1 cellular context compared by ENCODE assay signal in genomic region chr2:58042486-58042970, GRCh38.
TF ChIP-seq lines count a peak whose summit lies in the region.

No MANE protein-coding gene starts in this region.

TF ChIP-seq in HepG2, 621 proteins besides CTCF, POLR2A, EP300 and RAD21 (continued from another document and continues in another):
- no peak for TF ChIP-seq ZNF513 (CRISPR knock-in tag; conservative IDR thresholded peaks at IDR 0.05)
- TF ChIP-seq MXD4 (CRISPR knock-in tag; IDR thresholded peaks at IDR 0.05), result no peak
- no peak for TF ChIP-seq ZNF337 (CRISPR knock-in tag; IDR thresholded peaks at IDR 0.05; ENCODE audit: borderline replicate concordance, low read depth)
- TF ChIP-seq ZNF609 (CRISPR knock-in tag; IDR thresholded peaks at IDR 0.05; ENCODE audit: borderline replicate concordance), result no peak
- no peak for TF ChIP-seq TRIM22 (IDR thresholded peaks at IDR 0.05)
- TF ChIP-seq BCL3 (CRISPR knock-in tag; IDR thresholded peaks at IDR 0.05), result no peak
- TF ChIP-seq ZNF382 (CRISPR knock-in tag; IDR thresholded peaks at IDR 0.05; ENCODE audit: borderline replicate concordance), result no peak
- TF ChIP-seq RFX3 (CRISPR knock-in tag; IDR thresholded peaks at IDR 0.05), result no peak
- TF ChIP-seq REL (CRISPR knock-in tag; conservative IDR thresholded peaks at IDR 0.05), result no peak
- no peak for TF ChIP-seq MAZ (IDR thresholded peaks at IDR 0.05; ENCODE audit: borderline replicate concordance, low read depth, low read length)
- no peak for TF ChIP-seq MAZ (CRISPR knock-in tag; IDR thresholded peaks at IDR 0.05; ENCODE audit: low read depth)
- TF ChIP-seq TBP (CRISPR knock-in tag; IDR thresholded peaks at IDR 0.05), result no peak
- TF ChIP-seq ZBTB44 (CRISPR knock-in tag; IDR thresholded peaks at IDR 0.05), result no peak
- TF ChIP-seq IRF2 (CRISPR knock-in tag; IDR thresholded peaks at IDR 0.05), result 0 out of 2 replicates have a peak, but pooled peaks have one; percentile 35
- no peak for TF ChIP-seq HDAC6 (IDR thresholded peaks at IDR 0.05; ENCODE audit: low read depth, low read length)
- no peak for TF ChIP-seq ZNF800 (CRISPR knock-in tag; IDR thresholded peaks at IDR 0.05)
- no peak for TF ChIP-seq SRSF1 (optimal IDR thresholded peaks at IDR 0.05; ENCODE audit: low read depth, low read length)
- TF ChIP-seq ZNF296 (CRISPR knock-in tag; conservative IDR thresholded peaks at IDR 0.05), result no peak
- no peak for TF ChIP-seq NAIF1 (CRISPR knock-in tag; IDR thresholded peaks at IDR 0.05; ENCODE audit: borderline replicate concordance)
- no peak for TF ChIP-seq RBM39 (IDR thresholded peaks at IDR 0.05; ENCODE audit: low read depth, low read length, poor library complexity, severe bottlenecking)
- no peak for TF ChIP-seq ZFP82 (CRISPR knock-in tag; IDR thresholded peaks at IDR 0.05; ENCODE audit: borderline replicate concordance)
- TF ChIP-seq NCOA2 (CRISPR knock-in tag; IDR thresholded peaks at IDR 0.05), result peak; percentile 51; the same call in 1 of the 2 replicates
- TF ChIP-seq AGO2 (optimal IDR thresholded peaks at IDR 0.05; ENCODE audit: low read depth, low read length), result no peak
- TF ChIP-seq MAFF (IDR thresholded peaks at IDR 0.05; ENCODE audit: low read depth, low read length), result peak; percentile 71
- TF ChIP-seq ZHX1 (CRISPR knock-in tag; IDR thresholded peaks at IDR 0.05; ENCODE audit: low read depth), result no peak
- TF ChIP-seq GTF3A (CRISPR knock-in tag; conservative IDR thresholded peaks at IDR 0.05), result no peak
- TF ChIP-seq GATAD1 (CRISPR knock-in tag; IDR thresholded peaks at IDR 0.05), result no peak
- TF ChIP-seq SKI (IDR thresholded peaks at IDR 0.05; ENCODE audit: partially characterized antibody), result no peak
- TF ChIP-seq ZNF512B (CRISPR knock-in tag; IDR thresholded peaks at IDR 0.05; ENCODE audit: borderline replicate concordance), result no peak
- peak; percentile 90; the same call in 1 of the 2 replicates for TF ChIP-seq JUNB (CRISPR knock-in tag; IDR thresholded peaks at IDR 0.05; ENCODE audit: borderline replicate concordance)
- TF ChIP-seq ZBTB49 (CRISPR knock-in tag; IDR thresholded peaks at IDR 0.05; ENCODE audit: borderline replicate concordance), result no peak
- TF ChIP-seq ZKSCAN8 (CRISPR knock-in tag; IDR thresholded peaks at IDR 0.05; ENCODE audit: borderline replicate concordance), result no peak
- TF ChIP-seq MAF1 (CRISPR knock-in tag; IDR thresholded peaks at IDR 0.05; ENCODE audit: borderline replicate concordance), result no peak
- TF ChIP-seq MXI1 (IDR thresholded peaks at IDR 0.05; ENCODE audit: borderline replicate concordance, low read depth, low read length), result no peak
